9 cellular contexts compared by ENCODE assay signal in the genomic region with DNA sequence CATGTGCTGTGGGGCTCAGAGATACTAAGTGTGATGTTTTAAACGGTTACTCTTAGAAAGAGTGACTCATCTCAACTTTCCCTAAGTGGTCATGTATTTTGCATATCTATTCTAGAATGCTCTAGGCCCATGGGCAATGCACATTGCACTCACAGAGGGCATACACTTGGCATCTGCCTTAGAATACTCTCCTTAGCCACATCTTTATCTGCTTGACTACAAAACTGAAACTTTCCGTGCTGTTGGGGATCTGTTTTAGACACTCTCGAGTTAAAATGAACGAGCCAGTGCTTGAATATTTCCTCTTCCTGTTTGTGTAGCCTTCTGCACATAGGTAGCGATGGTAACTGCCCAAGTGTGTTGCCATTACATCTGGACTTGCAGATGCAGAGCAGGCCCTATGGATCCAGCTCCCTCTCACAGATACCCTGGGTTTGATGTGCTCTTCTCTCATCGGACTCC.
DNase-seq lines count a peak whose midpoint lies in the region; ATAC-seq and TF ChIP-seq lines count a peak whose summit lies in the region.
"Had no signal": no experiment of that assay in that cellular context is flagged by ENCODE, and none has a peak within 500 bp of the region (broad histone marks: within the 10 kb centered on the region; RNA-seq: fewer than 3 reads in every experiment).

No MANE protein-coding gene starts in this region.

- DNase-seq in activated CD8-positive, alpha-beta memory T cell treated with anti-CD3 and anti-CD28 coated beads for 24 hours, result peak; percentile 68
- no peak for DNase-seq in activated CD8-positive, alpha-beta memory T cell treated with anti-CD3 and anti-CD28 coated beads, Interleukin-2, amount 50 U/mL, for 4 hours
- DNase-seq in OCI-LY7 (ENCODE audit: low spot score) (peak; percentile 28), lower leg skin (ENCODE audit: low spot score in 2 of 2) (no peak), NOMO-1 treated with DMSO at 0.1 percent for 48 hours (lab: John Stamatoyannopoulos, UW; ENCODE audit: unreplicated experiment) (no peak), erythroblast (lab: John Stamatoyannopoulos, UW) (no peak)
- DNase-seq in stimulated activated effector memory CD8-positive, alpha-beta T cell treated with anti-CD3 and anti-CD28 coated beads, Interleukin-12 subunit alpha, Interleukin-12 subunit beta, amount 100 ng/mL, for 72 hours (ENCODE audit: low spot score in 2 of 2), result peak; percentile 9 to 63

- BruUV-seq in OCI-LY7 (replicated peaks; lab: Mats Ljungman, UMichigan), result no TSS peak

- H3K27ac ChIP-seq in OCI-LY7 (ENCODE audit: low read depth, low read length, poor library complexity, severe bottlenecking), result no peak overlapping the region

- H3K27ac Mint-ChIP-seq in stimulated activated effector memory CD8-positive, alpha-beta T cell treated with anti-CD3 and anti-CD28 coated beads, Interleukin-12 subunit alpha, Interleukin-12 subunit beta, amount 100 ng/mL, for 72 hours, result peak overlapping the region; percentile 57
- H3K27ac Mint-ChIP-seq: brain had no signal

- peak overlapping the region; percentile 89 for H2AFZ ChIP-seq in OCI-LY7 (ENCODE audit: low read length)

- intact Hi-C loops in OCI-LY7 (cut with micrococcal nuclease; ENCODE audit: unreplicated experiment), result loop anchor here (5.0 kb wide), 2 partner anchors 198 to 308 kb away; a partner anchor contains a TSS
- intact Hi-C loops in lower leg skin (cut with DNase I; ENCODE audit: low total_unique reads), result no loop called here

- peak overlapping the region; percentile 4 for H3K4me3 Mint-ChIP-seq in stimulated activated effector memory CD8-positive, alpha-beta T cell treated with anti-CD3 and anti-CD28 coated beads, Interleukin-12 subunit alpha, Interleukin-12 subunit beta, amount 100 ng/mL, for 72 hours
- H3K4me3 Mint-ChIP-seq: brain had no signal

- no peaks in the 10 kb centered on the region for H3K9me3 Mint-ChIP-seq in stimulated activated effector memory CD8-positive, alpha-beta T cell treated with anti-CD3 and anti-CD28 coated beads, Interleukin-12 subunit alpha, Interleukin-12 subunit beta, amount 100 ng/mL, for 72 hours

- peak; percentile 72 for ATAC-seq in HG02840 (IDR thresholded peaks at IDR 0.05; ENCODE audit: low FRiP score, unreplicated experiment)
- peak; percentile 85 for ATAC-seq in stimulated activated effector memory CD8-positive, alpha-beta T cell treated with anti-CD3 and anti-CD28 coated beads, Interleukin-12 subunit alpha, Interleukin-12 subunit beta, amount 100 ng/mL, for 72 hours

- TF ChIP-seq POLR2A in lower leg skin (IDR thresholded peaks at IDR 0.05), result no peak
- no peak for TF ChIP-seq POLR2A in erythroblast (IDR thresholded peaks at IDR 0.05; ENCODE audit: low read length)

- POLR2A ChIA-PET in OCI-LY7 (lab: Charles Lee), result interaction anchor here (1.0 kb wide), 1 partner anchor 551 kb away, joined by 3 read pairs; no protein-coding TSS in a partner anchor

- peak overlapping the region; percentile 19; the same call in 1 of the 2 replicates for H3K4me2 ChIP-seq in OCI-LY7 (ENCODE audit: low read length)

- H3K4me1 ChIP-seq in OCI-LY7 (ENCODE audit: insufficient read depth, low read length, poor library complexity, severe bottlenecking), result peaks cover 24% of the 10 kb centered on the region

- H3K4me3 ChIP-seq in OCI-LY7 (ENCODE audit: low read depth, low read length, poor library complexity, severe bottlenecking) (no peak overlapping the region), lower leg skin (ENCODE audit: low read depth, poor library complexity, severe bottlenecking) (no peak overlapping the region)

- CTCF ChIA-PET in OCI-LY7 (lab: Charles Lee; ENCODE audit: unreplicated experiment), result no interaction called here

- H3K36me3 Mint-ChIP-seq in stimulated activated effector memory CD8-positive, alpha-beta T cell treated with anti-CD3 and anti-CD28 coated beads, Interleukin-12 subunit alpha, Interleukin-12 subunit beta, amount 100 ng/mL, for 72 hours, result no peaks in the 10 kb centered on the region
- H3K36me3 Mint-ChIP-seq: brain had no signal

- no peaks in the 10 kb centered on the region for H3K79me2 ChIP-seq in OCI-LY7 (ENCODE audit: insufficient read depth, low read depth, low read length)

- H4K20me1 ChIP-seq in OCI-LY7 (ENCODE audit: insufficient read depth, low read length), result no peaks in the 10 kb centered on the region

- TF ChIP-seq CTCF in OCI-LY7 (conservative IDR thresholded peaks at IDR 0.05; ENCODE audit: low read length), result no peak
- TF ChIP-seq CTCF in lower leg skin (IDR thresholded peaks at IDR 0.05), result no peak

- H3K4me1 Mint-ChIP-seq in stimulated activated effector memory CD8-positive, alpha-beta T cell treated with anti-CD3 and anti-CD28 coated beads, Interleukin-12 subunit alpha, Interleukin-12 subunit beta, amount 100 ng/mL, for 72 hours, result peaks cover 52% of the 10 kb centered on the region

- H3K9me3 ChIP-seq in OCI-LY7 (ENCODE audit: low read length), result peaks cover 5% of the 10 kb centered on the region; the same call in 1 of the 2 replicates

- 64 to 75% methylated on average over 6 of the region's 6 CpGs for WGBS in lower leg skin, 2 donors

- H3K36me3 ChIP-seq in OCI-LY7 (ENCODE audit: insufficient read depth, low read length), result no peaks in the 10 kb centered on the region

- H3K9me2 ChIP-seq in OCI-LY7 (ENCODE audit: insufficient read depth, low read length), result no peaks in the 10 kb centered on the region

Comparison
In these comparisons a context has a peak if more than half of its experiments do, and no peak if none do; other contexts are left out.
1. DNase-seq: peak in activated CD8-positive, alpha-beta memory T cell treated with anti-CD3 and anti-CD28 coated beads for 24 hours (single experiment), OCI-LY7 (single experiment) and stimulated activated effector memory CD8-positive, alpha-beta T cell treated with anti-CD3 and anti-CD28 coated beads, Interleukin-12 subunit alpha, Interleukin-12 subunit beta, amount 100 ng/mL, for 72 hours (2 of 2); none in activated CD8-positive, alpha-beta memory T cell treated with anti-CD3 and anti-CD28 coated beads, Interleukin-2, amount 50 U/mL, for 4 hours (single experiment), lower leg skin (0 of 2), NOMO-1 treated with DMSO at 0.1 percent for 48 hours (single experiment) and erythroblast (0 of 2).